ENCODE assay signal across 34 cellular contexts in the genomic region with DNA sequence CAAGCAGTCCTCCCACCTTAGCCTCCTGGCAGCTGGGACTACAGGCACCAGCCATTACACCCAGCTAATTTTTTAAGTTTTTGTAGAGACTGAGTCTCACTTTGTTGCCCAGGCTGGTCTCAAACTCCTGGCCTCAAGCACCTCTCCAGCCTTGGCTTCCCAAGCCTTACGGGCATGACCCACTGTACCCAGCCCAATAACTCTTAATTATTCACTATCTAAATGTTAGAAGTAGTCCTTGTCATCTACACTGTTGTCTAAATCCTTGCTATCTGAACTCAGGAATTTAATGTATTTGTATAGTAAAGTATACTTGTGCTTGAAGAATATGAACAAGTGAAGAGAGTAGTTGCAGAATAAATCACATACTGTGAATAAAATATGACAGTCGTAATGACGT.
"Had no signal": no experiment of that assay in that cellular context is flagged by ENCODE, and none has a peak within 500 bp of the region (broad histone marks: within the 10 kb centered on the region; RNA-seq: fewer than 3 reads in every experiment).

No MANE protein-coding gene starts in this region.

- H3K36me3 Mint-ChIP-seq: activated naive CD4-positive, alpha-beta T cell treated with anti-CD3 and anti-CD28 coated beads, Interleukin-2, amount 50 U/mL, for 72 hours had no signal

- H3K27me3 Mint-ChIP-seq: activated B cell treated with CpG ODN at 0.5 μM for 24 hours; activated CD4-positive, alpha-beta memory T cell treated with anti-CD3 and anti-CD28 coated beads for 36 hours; activated CD4-positive, alpha-beta T cell treated with anti-CD3 and anti-CD28 coated beads, Interleukin-2, amount 10 ng/mL, durations not matched to agents 24 days and 14 days; activated CD8-positive, alpha-beta T cell treated with anti-CD3 and anti-CD28 coated beads for 36 hours; activated naive CD8-positive, alpha-beta T cell treated with anti-CD3 and anti-CD28 coated beads for 36 hours; activated T-helper 17 cell treated with anti-CD3 and anti-CD28 coated beads, Interleukin-2, amount 50 U/mL, for 72 hours; T-cell had no signal

- DNase-seq: activated B cell treated with CpG ODN at 0.5 μM for 24 hours; activated CD4-positive, alpha-beta memory T cell treated with anti-CD3 and anti-CD28 coated beads for 36 hours; activated CD4-positive, alpha-beta T cell treated with anti-CD3 and anti-CD28 coated beads for 4 hours; activated CD4-positive, alpha-beta T cell treated with anti-CD3 and anti-CD28 coated beads, Interleukin-2, amount 10 ng/mL, durations not matched to agents 24 days and 14 days; activated CD4-positive, alpha-beta T cell treated with anti-CD3 and anti-CD28 coated beads, Interleukin-2, amount 50 U/mL, for 1 hour; activated CD4-positive, alpha-beta T cell treated with anti-CD3 and anti-CD28 coated beads, Interleukin-2, amount 50 U/mL, for 4 hours; activated CD4-positive, CD25-positive, alpha-beta regulatory T cell treated with anti-CD3 and anti-CD28 coated beads, Interleukin-2, amount 50 U/mL, for 72 hours; activated CD8-positive, alpha-beta memory T cell treated with anti-CD3 and anti-CD28 coated beads, Interleukin-2, amount 50 U/mL, for 4 hours; activated CD8-positive, alpha-beta T cell treated with anti-CD3 and anti-CD28 coated beads for 36 hours; activated effector memory CD4-positive, alpha-beta T cell treated with anti-CD3 and anti-CD28 coated beads, Interleukin-2, amount 50 U/mL, for 16 hours; activated gamma-delta T cell treated with Interleukin-2 at 50 U/mL for 16 hours; activated naive CD4-positive, alpha-beta T cell; activated naive CD4-positive, alpha-beta T cell treated with anti-CD3 and anti-CD28 coated beads for 36 hours; activated naive CD4-positive, alpha-beta T cell treated with anti-CD3 and anti-CD28 coated beads, Interleukin-2, amount 50 U/mL, for 16 hours; activated naive CD8-positive, alpha-beta T cell treated with anti-CD3 and anti-CD28 coated beads for 36 hours; activated T-cell treated with anti-CD3 and anti-CD28 coated beads for 4 hours; activated T-cell treated with anti-CD3 and anti-CD28 coated beads, Interleukin-2, amount 50 U/mL, for 1 hour; activated T-cell treated with anti-CD3 and anti-CD28 coated beads, Interleukin-2, amount 50 U/mL, for 4 hours; activated T-cell treated with anti-CD3 and anti-CD28 coated beads, Interleukin-2, amount 50 U/mL, for 72 hours; adrenal gland; amniotic stem cell; aorta; body of pancreas; brain microvascular endothelial cell; central memory CD4-positive, alpha-beta T cell; T-cell; T-helper 2 cell; T-helper 9 cell had no signal

- H3K4me1 Mint-ChIP-seq: activated B cell treated with CpG ODN at 0.5 μM for 24 hours; activated CD4-positive, alpha-beta T cell treated with anti-CD3 and anti-CD28 coated beads, Interleukin-2, amount 10 ng/mL, durations not matched to agents 24 days and 14 days; activated naive CD8-positive, alpha-beta T cell treated with anti-CD3 and anti-CD28 coated beads for 36 hours; activated T-helper 17 cell treated with anti-CD3 and anti-CD28 coated beads, Interleukin-2, amount 50 U/mL, for 72 hours; T-cell had no signal

- H3K27ac Mint-ChIP-seq: activated B cell treated with CpG ODN at 0.5 μM for 24 hours; activated CD4-positive, alpha-beta memory T cell treated with anti-CD3 and anti-CD28 coated beads for 36 hours; activated CD4-positive, alpha-beta T cell treated with anti-CD3 and anti-CD28 coated beads, Interleukin-2, amount 10 ng/mL, durations not matched to agents 24 days and 14 days; activated CD8-positive, alpha-beta T cell treated with anti-CD3 and anti-CD28 coated beads for 36 hours; activated naive CD4-positive, alpha-beta T cell treated with anti-CD3 and anti-CD28 coated beads for 36 hours; activated naive CD8-positive, alpha-beta T cell treated with anti-CD3 and anti-CD28 coated beads for 36 hours; activated T-cell treated with anti-CD3 and anti-CD28 coated beads, Interleukin-2, amount 50 U/mL, for 72 hours; activated T-helper 1 cell treated with anti-CD3 and anti-CD28 coated beads, Interleukin-12 subunit alpha, Interleukin-12 subunit beta, Interleukin-2, Interleukin-4 antibody, amounts not matched to agents 30 ng/mL and 10 ng/mL and 1 ng/mL, durations not matched to agents 14 hours and 24 hours and 36 hours; activated T-helper 17 cell treated with anti-CD3 and anti-CD28 coated beads, Interleukin-2, amount 50 U/mL, for 72 hours; T-cell; T-helper 2 cell treated with Interferon-gamma antibody and Interleukin-4, amounts not matched to agents 5 μg/mL and 100 μg/mL, for 36 hours had no signal

- H3K4me1 ChIP-seq: adrenal gland, body of pancreas, breast epithelium had no signal

- H3K9me3 ChIP-seq: adrenal gland, body of pancreas, breast epithelium had no signal

- H3K4me3 Mint-ChIP-seq: activated B cell treated with CpG ODN at 0.5 μM for 24 hours; activated CD4-positive, alpha-beta memory T cell treated with anti-CD3 and anti-CD28 coated beads for 36 hours; activated CD4-positive, alpha-beta T cell treated with anti-CD3 and anti-CD28 coated beads, Interleukin-2, amount 10 ng/mL, durations not matched to agents 24 days and 14 days; activated CD8-positive, alpha-beta T cell treated with anti-CD3 and anti-CD28 coated beads for 36 hours; activated naive CD4-positive, alpha-beta T cell treated with anti-CD3 and anti-CD28 coated beads for 36 hours; activated naive CD8-positive, alpha-beta T cell treated with anti-CD3 and anti-CD28 coated beads for 36 hours; activated T-cell treated with anti-CD3 and anti-CD28 coated beads, Interleukin-2, amount 50 U/mL, for 4 hours; activated T-cell treated with anti-CD3 and anti-CD28 coated beads, Interleukin-2, amount 50 U/mL, for 72 hours; activated T-helper 1 cell treated with anti-CD3 and anti-CD28 coated beads, Interleukin-12 subunit alpha, Interleukin-12 subunit beta, Interleukin-2, Interleukin-4 antibody, amounts not matched to agents 30 ng/mL and 10 ng/mL and 1 ng/mL, durations not matched to agents 14 hours and 24 hours and 36 hours; activated T-helper 17 cell treated with anti-CD3 and anti-CD28 coated beads, Interleukin-2, amount 50 U/mL, for 72 hours; T-cell; T-helper 2 cell treated with Interferon-gamma antibody and Interleukin-4, amounts not matched to agents 5 μg/mL and 100 μg/mL, for 36 hours had no signal

- ATAC-seq: activated CD8-positive, alpha-beta T cell treated with anti-CD3 and anti-CD28 coated beads for 36 hours; activated naive CD4-positive, alpha-beta T cell treated with anti-CD3 and anti-CD28 coated beads, Interleukin-2, amount 50 U/mL, for 72 hours; activated T-cell treated with anti-CD3 and anti-CD28 coated beads, Interleukin-2, amount 50 U/mL, for 4 hours; activated T-cell treated with anti-CD3 and anti-CD28 coated beads, Interleukin-2, amount 50 U/mL, for 72 hours; activated T-helper 17 cell treated with anti-CD3 and anti-CD28 coated beads, Interleukin-2, amount 50 U/mL, for 72 hours; body of pancreas; T-cell had no signal

- H3K9me3 Mint-ChIP-seq: activated B cell treated with CpG ODN at 0.5 μM for 24 hours; activated CD4-positive, alpha-beta memory T cell treated with anti-CD3 and anti-CD28 coated beads for 36 hours; activated CD4-positive, alpha-beta T cell treated with anti-CD3 and anti-CD28 coated beads, Interleukin-2, amount 10 ng/mL, durations not matched to agents 24 days and 14 days; activated CD8-positive, alpha-beta T cell treated with anti-CD3 and anti-CD28 coated beads for 36 hours; activated naive CD4-positive, alpha-beta T cell treated with anti-CD3 and anti-CD28 coated beads for 36 hours; activated naive CD4-positive, alpha-beta T cell treated with anti-CD3 and anti-CD28 coated beads, Interleukin-2, amount 50 U/mL, for 72 hours; activated naive CD8-positive, alpha-beta T cell treated with anti-CD3 and anti-CD28 coated beads for 36 hours; activated T-cell treated with anti-CD3 and anti-CD28 coated beads, Interleukin-2, amount 50 U/mL, for 4 hours; activated T-cell treated with anti-CD3 and anti-CD28 coated beads, Interleukin-2, amount 50 U/mL, for 72 hours; activated T-helper 1 cell treated with anti-CD3 and anti-CD28 coated beads, Interleukin-12 subunit alpha, Interleukin-12 subunit beta, Interleukin-2, Interleukin-4 antibody, amounts not matched to agents 30 ng/mL and 10 ng/mL and 1 ng/mL, durations not matched to agents 14 hours and 24 hours and 36 hours; activated T-helper 17 cell treated with anti-CD3 and anti-CD28 coated beads, Interleukin-2, amount 50 U/mL, for 72 hours; T-cell; T-helper 2 cell treated with Interferon-gamma antibody and Interleukin-4, amounts not matched to agents 5 μg/mL and 100 μg/mL, for 36 hours had no signal

- H3K27me3 ChIP-seq: adrenal gland, body of pancreas, brain microvascular endothelial cell, breast epithelium had no signal

- H3K36me3 ChIP-seq: brain microvascular endothelial cell, breast epithelium had no signal

- H3K4me3 ChIP-seq: adrenal gland, body of pancreas, breast epithelium had no signal

- H3K27ac ChIP-seq: adrenal gland, body of pancreas, brain microvascular endothelial cell, breast epithelium, VCaP had no signal
